Comparison of ENCODE assay signal across 12 cellular contexts in genomic region chr6:105596284-105596755, GRCh38.
DNase-seq lines count a peak whose midpoint lies in the region; ATAC-seq, FAIRE-seq and TF ChIP-seq lines count a peak whose summit lies in the region.
"Had no signal": no experiment of that assay in that cellular context is flagged by ENCODE, and none has a peak within 500 bp of the region (broad histone marks: within the 10 kb centered on the region; RNA-seq: fewer than 3 reads in every experiment).

No MANE protein-coding gene starts in this region.

- H3K27ac ChIP-seq in pancreas (no peak overlapping the region), uterus (peak overlapping the region in 1 of 2 donors; percentile 14)

- peak; percentile 81 for FAIRE-seq in pancreas (lab: Jason Lieb, UNC)

- TF ChIP-seq CTCF in pancreas (IDR thresholded peaks at IDR 0.05) = no peak
- no peak for TF ChIP-seq CTCF in uterus (IDR thresholded peaks at IDR 0.05)

- H3K9me3 ChIP-seq in pancreas (no peaks in the 10 kb centered on the region), uterus (no peaks in the 10 kb centered on the region)

- peak; percentile 45 to 86 (median 70) for ATAC-seq in pancreas
- no peak for ATAC-seq in HG03439 (IDR thresholded peaks at IDR 0.05; ENCODE audit: unreplicated experiment)
- no peak for ATAC-seq in HG03095 (IDR thresholded peaks at IDR 0.05; ENCODE audit: unreplicated experiment)
- ATAC-seq in GM18519 (IDR thresholded peaks at IDR 0.05; ENCODE audit: low FRiP score, unreplicated experiment) = no peak
- ATAC-seq: GM23338, Right ventricle myocardium inferior had no signal

- no peak for TF ChIP-seq POLR2A in uterus (IDR thresholded peaks at IDR 0.05)

- H3K36me3 ChIP-seq in pancreas (no peaks in the 10 kb centered on the region), uterus (no peaks in the 10 kb centered on the region)

- H3K27me3 ChIP-seq in pancreas (no peaks in the 10 kb centered on the region), uterus (no peaks in the 10 kb centered on the region)

- no peak overlapping the region for H3K4me3 ChIP-seq in pancreas
- no peak overlapping the region for H3K4me3 ChIP-seq in uterus
- H3K4me3 ChIP-seq: GM23338 had no signal

- intact Hi-C loops in pancreas (cut with DNase I) = no loop called here
- intact Hi-C loops in uterus (cut with DNase I; ENCODE audit: low total_unique reads) = no loop called here

- no peaks in the 10 kb centered on the region for H3K4me1 ChIP-seq in pancreas
- H3K4me1 ChIP-seq in uterus = peaks cover 0 to 11% of the 10 kb centered on the region in 2 donors

- WGBS in pancreas, 2 donors = 20 to 24% methylated on average over 4 of the region's 4 CpGs

- peak; percentile 98 for DNase-seq in ELR (ENCODE audit: low read depth)
- DNase-seq in RPMI7951 (ENCODE audit: low read depth) = peak; percentile 97
- peak; percentile 84 for DNase-seq in fibroblast of gingiva (ENCODE audit: low read depth)
- DNase-seq in pancreas = no peak
- no peak for DNase-seq in uterus
- DNase-seq: NCI-H1694 treated with DMSO at 0.1 percent for 48 hours, nucleus accumbens had no signal

Comparison
In these comparisons a context has a peak if more than half of its experiments do, and no peak if none do; other contexts are left out.
1. DNase-seq: peak in ELR (single experiment), RPMI7951 (single experiment) and fibroblast of gingiva (single experiment); none in pancreas (0 of 6) and uterus (0 of 2).
2. ATAC-seq: peak in pancreas (4 of 4); none in HG03439 (single experiment), HG03095 (single experiment) and GM18519 (single experiment).